In the genomic region with DNA sequence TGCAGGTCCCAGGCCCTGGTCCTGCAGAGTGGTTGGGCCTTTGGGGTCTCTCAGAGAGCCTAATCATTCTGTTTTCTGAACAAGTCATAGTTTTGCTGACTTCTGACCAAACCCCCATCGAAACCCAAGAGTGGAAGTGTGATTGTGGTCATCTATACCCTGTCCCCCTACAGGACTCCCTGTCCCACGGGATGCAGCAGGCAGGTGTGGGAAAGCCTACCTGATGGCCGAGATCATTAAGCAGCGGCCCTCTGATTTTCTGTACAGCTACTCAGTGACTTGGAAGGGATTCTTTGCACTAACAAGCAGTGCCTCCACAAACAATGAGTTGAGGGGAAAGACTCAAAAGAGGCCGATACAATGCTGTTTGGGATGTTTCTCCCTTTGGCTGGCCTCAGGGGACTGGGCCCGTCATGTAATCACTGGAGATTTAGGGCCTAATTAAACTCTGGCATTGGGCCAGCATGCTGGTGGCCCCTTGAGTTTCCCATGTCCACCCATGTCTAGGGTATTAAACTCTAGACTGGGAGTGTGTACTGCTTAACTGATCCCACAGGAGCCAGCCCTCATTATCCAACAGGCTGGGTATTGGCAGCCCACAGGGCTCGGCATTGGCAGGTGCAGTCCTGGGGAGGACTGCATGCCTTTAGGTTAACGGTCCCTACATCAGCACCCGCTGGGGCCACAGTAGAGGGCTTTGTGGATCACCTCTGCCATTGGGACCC, we compare ENCODE assay signal across 8 cellular contexts.
A peak's percentile ranks its signal among the peaks of the same experiment; 100 is the strongest.
DNase-seq lines count a peak whose midpoint lies in the region; ATAC-seq and TF ChIP-seq lines count a peak whose summit lies in the region.
"Had no signal": no experiment of that assay in that cellular context is flagged by ENCODE, and none has a peak within 500 bp of the region (broad histone marks: within the 10 kb centered on the region; RNA-seq: fewer than 3 reads in every experiment).

No MANE protein-coding gene starts in this region.

- DNase-seq in RWPE2 (ENCODE audit: low spot score) (peak; percentile 44), right lobe of liver (peak in 1 of 3 donors; percentile 40), spleen (no peak), NCI-H1436 treated with DMSO at 0.1 percent for 48 hours (lab: John Stamatoyannopoulos, UW) (no peak), glutamatergic neuron (no peak)
- no peak for DNase-seq in activated T-helper 2 cell treated with anti-CD3 and anti-CD28 coated beads, Interferon-gamma antibody, Interleukin-2, Interleukin-4, amounts not matched to agents 10 μg/mL and 5 μg/mL and 100 μg/mL, durations not matched to agents 14 hours and 24 hours and 36 hours (ENCODE audit: low spot score)
- DNase-seq: activated naive CD8-positive, alpha-beta T cell treated with anti-CD3 and anti-CD28 coated beads, Interleukin-2, amount 10 ng/mL, durations not matched to agents 7 days and 5 days had no signal

- POLR2A ChIA-PET in HEK293 (lab: Yijun Ruan, JAX) = no interaction called here

- no peak overlapping the region for H3K4me3 Mint-ChIP-seq in glutamatergic neuron (ENCODE audit: unreplicated experiment)
- H3K4me3 Mint-ChIP-seq in activated T-helper 2 cell treated with anti-CD3 and anti-CD28 coated beads, Interferon-gamma antibody, Interleukin-2, Interleukin-4, amounts not matched to agents 10 μg/mL and 5 μg/mL and 100 μg/mL, durations not matched to agents 14 hours and 24 hours and 36 hours (ENCODE audit: low read depth) = no peak overlapping the region
- H3K4me3 Mint-ChIP-seq: activated naive CD8-positive, alpha-beta T cell treated with anti-CD3 and anti-CD28 coated beads, Interleukin-2, amount 10 ng/mL, durations not matched to agents 7 days and 5 days had no signal

- H3K4me1 ChIP-seq in HEK293 (ENCODE audit: control insufficient read depth, insufficient read depth, low read length) (peaks cover 16% of the 10 kb centered on the region), RWPE2 (ENCODE audit: insufficient read depth, poor library complexity, severe bottlenecking) (peaks cover 20% of the 10 kb centered on the region), right lobe of liver (no peaks in the 10 kb centered on the region), spleen (peaks cover 0 to 25% (median 10%) of the 10 kb centered on the region in 6 donors)

- CTCF ChIA-PET in HEK293 (lab: Yijun Ruan, JAX) = interaction anchor here (1.0 kb wide), 1 partner anchor 352 kb away, joined by 3 read pairs; no protein-coding TSS in a partner anchor

- no peak overlapping the region for H3K27ac Mint-ChIP-seq in glutamatergic neuron (ENCODE audit: unreplicated experiment)
- H3K27ac Mint-ChIP-seq in activated T-helper 2 cell treated with anti-CD3 and anti-CD28 coated beads, Interferon-gamma antibody, Interleukin-2, Interleukin-4, amounts not matched to agents 10 μg/mL and 5 μg/mL and 100 μg/mL, durations not matched to agents 14 hours and 24 hours and 36 hours = no peak overlapping the region
- H3K27ac Mint-ChIP-seq: activated naive CD8-positive, alpha-beta T cell treated with anti-CD3 and anti-CD28 coated beads, Interleukin-2, amount 10 ng/mL, durations not matched to agents 7 days and 5 days had no signal

- peaks cover 4% of the 10 kb centered on the region for H3K27me3 Mint-ChIP-seq in glutamatergic neuron (ENCODE audit: unreplicated experiment)
- no peaks in the 10 kb centered on the region for H3K27me3 Mint-ChIP-seq in activated T-helper 2 cell treated with anti-CD3 and anti-CD28 coated beads, Interferon-gamma antibody, Interleukin-2, Interleukin-4, amounts not matched to agents 10 μg/mL and 5 μg/mL and 100 μg/mL, durations not matched to agents 14 hours and 24 hours and 36 hours (ENCODE audit: low read depth)
- H3K27me3 Mint-ChIP-seq: activated naive CD8-positive, alpha-beta T cell treated with anti-CD3 and anti-CD28 coated beads, Interleukin-2, amount 10 ng/mL, durations not matched to agents 7 days and 5 days had no signal

- H3K36me3 ChIP-seq in HEK293 (ENCODE audit: control insufficient read depth in 2 of 2, insufficient read depth in 1 of 2, low read length in 2 of 2) (no peaks in the 10 kb centered on the region), RWPE2 (ENCODE audit: low read depth) (no peaks in the 10 kb centered on the region), right lobe of liver (no peaks in the 10 kb centered on the region), spleen (no peaks in the 10 kb centered on the region)

- H3K27ac ChIP-seq in HEK293 (ENCODE audit: extremely low read depth, low read depth, low read length) (no peak overlapping the region), RWPE2 (ENCODE audit: poor library complexity, severe bottlenecking) (peak overlapping the region; percentile 90), right lobe of liver (peak overlapping the region in 2 of 3 donors; percentile 68 to 87), spleen (peak overlapping the region in 5 of 8 donors; percentile 82 to 95 (median 89))

- TF ChIP-seq POLR2A in right lobe of liver (IDR thresholded peaks at IDR 0.05) = no peak
- no peak for TF ChIP-seq POLR2A in spleen (IDR thresholded peaks at IDR 0.05)

- TF ChIP-seq CTCF in HEK293 (tag by site-specific recombination; IDR thresholded peaks at IDR 0.05) (no peak), RWPE2 (IDR thresholded peaks at IDR 0.05; ENCODE audit: poor library complexity, severe bottlenecking) (no peak), right lobe of liver (IDR thresholded peaks at IDR 0.05) (no peak), spleen (IDR thresholded peaks at IDR 0.05 in 8 of 11, conservative IDR thresholded peaks at IDR 0.05 in 3 of 11) (no peak), glutamatergic neuron (IDR thresholded peaks at IDR 0.05; ENCODE audit: partially characterized antibody, unreplicated experiment) (no peak)

- no peak for ATAC-seq in RWPE2 (ENCODE audit: low read depth)
- no peak for ATAC-seq in right lobe of liver

- H3K4me1 Mint-ChIP-seq in glutamatergic neuron (ENCODE audit: low read depth, unreplicated experiment) = peaks cover 3% of the 10 kb centered on the region
- no peaks in the 10 kb centered on the region for H3K4me1 Mint-ChIP-seq in activated T-helper 2 cell treated with anti-CD3 and anti-CD28 coated beads, Interferon-gamma antibody, Interleukin-2, Interleukin-4, amounts not matched to agents 10 μg/mL and 5 μg/mL and 100 μg/mL, durations not matched to agents 14 hours and 24 hours and 36 hours (ENCODE audit: low read depth)

- H3K4me3 ChIP-seq in HEK293 (ENCODE audit: low read depth, low read length) (no peak overlapping the region), RWPE2 (ENCODE audit: severe bottlenecking) (no peak overlapping the region), right lobe of liver (no peak overlapping the region), spleen (peak overlapping the region in 1 of 8 donors; percentile 54)

- H3K27me3 ChIP-seq in RWPE2 (ENCODE audit: insufficient read depth, poor library complexity, severe bottlenecking) (no peaks in the 10 kb centered on the region), right lobe of liver (no peaks in the 10 kb centered on the region), spleen (replicated peaks in 1 of 7) (no peaks in the 10 kb centered on the region)

- no peaks in the 10 kb centered on the region for H3K9me3 ChIP-seq in HEK293 (ENCODE audit: control insufficient read depth, insufficient read depth, low read depth, low read length)
- H3K9me3 ChIP-seq in RWPE2 (ENCODE audit: severe bottlenecking) = no peaks in the 10 kb centered on the region
- H3K9me3 ChIP-seq in right lobe of liver = no peaks in the 10 kb centered on the region
- peaks cover 0 to 8% (median 5%) of the 10 kb centered on the region in 8 donors for H3K9me3 ChIP-seq in spleen

- H3K9me3 Mint-ChIP-seq in glutamatergic neuron (ENCODE audit: unreplicated experiment) = peaks cover 2% of the 10 kb centered on the region
- H3K9me3 Mint-ChIP-seq in activated T-helper 2 cell treated with anti-CD3 and anti-CD28 coated beads, Interferon-gamma antibody, Interleukin-2, Interleukin-4, amounts not matched to agents 10 μg/mL and 5 μg/mL and 100 μg/mL, durations not matched to agents 14 hours and 24 hours and 36 hours = no peaks in the 10 kb centered on the region

- WGBS in right lobe of liver (ENCODE audit: insufficient coverage, low coverage, low lambda C conversion rate, missing lambda C conversion rate) = 100% methylated on average over 1 of the region's 9 CpGs
- 93 to 97% (median 96%) methylated on average over 8 to 9 of the region's 9 CpGs for WGBS in spleen, 5 donors

- no peaks in the 10 kb centered on the region for H3K36me3 Mint-ChIP-seq in glutamatergic neuron (ENCODE audit: unreplicated experiment)
- H3K36me3 Mint-ChIP-seq in activated T-helper 2 cell treated with anti-CD3 and anti-CD28 coated beads, Interferon-gamma antibody, Interleukin-2, Interleukin-4, amounts not matched to agents 10 μg/mL and 5 μg/mL and 100 μg/mL, durations not matched to agents 14 hours and 24 hours and 36 hours (ENCODE audit: low read depth) = no peaks in the 10 kb centered on the region
- H3K36me3 Mint-ChIP-seq: activated naive CD8-positive, alpha-beta T cell treated with anti-CD3 and anti-CD28 coated beads, Interleukin-2, amount 10 ng/mL, durations not matched to agents 7 days and 5 days had no signal

- intact Hi-C loops in right lobe of liver (cut with DNase I) = no loop called here
- intact Hi-C loops in spleen (cut with DNase I; ENCODE audit: low total_unique reads) = no loop called here
- intact Hi-C loops in activated T-helper 2 cell treated with anti-CD3 and anti-CD28 coated beads, Interferon-gamma antibody, Interleukin-2, Interleukin-4, amounts not matched to agents 10 μg/mL and 5 μg/mL and 100 μg/mL, durations not matched to agents 14 hours and 24 hours and 36 hours (cut with micrococcal nuclease) = no loop called here

TF ChIP-seq in HEK293, 187 proteins besides CTCF, POLR2A, EP300 and RAD21:
- TF ChIP-seq ZFP37 (tag by site-specific recombination; IDR thresholded peaks at IDR 0.05) = no peak
- TF ChIP-seq ZIC2 (tag by site-specific recombination; IDR thresholded peaks at IDR 0.05) = peak; percentile 54
- peak; percentile 35; the same call in 1 of the 2 replicates for TF ChIP-seq ZNF423 (tag by site-specific recombination; IDR thresholded peaks at IDR 0.05)
- TF ChIP-seq GLIS1 (tag by site-specific recombination; IDR thresholded peaks at IDR 0.05) = peak; percentile 47
